In the genomic region with DNA sequence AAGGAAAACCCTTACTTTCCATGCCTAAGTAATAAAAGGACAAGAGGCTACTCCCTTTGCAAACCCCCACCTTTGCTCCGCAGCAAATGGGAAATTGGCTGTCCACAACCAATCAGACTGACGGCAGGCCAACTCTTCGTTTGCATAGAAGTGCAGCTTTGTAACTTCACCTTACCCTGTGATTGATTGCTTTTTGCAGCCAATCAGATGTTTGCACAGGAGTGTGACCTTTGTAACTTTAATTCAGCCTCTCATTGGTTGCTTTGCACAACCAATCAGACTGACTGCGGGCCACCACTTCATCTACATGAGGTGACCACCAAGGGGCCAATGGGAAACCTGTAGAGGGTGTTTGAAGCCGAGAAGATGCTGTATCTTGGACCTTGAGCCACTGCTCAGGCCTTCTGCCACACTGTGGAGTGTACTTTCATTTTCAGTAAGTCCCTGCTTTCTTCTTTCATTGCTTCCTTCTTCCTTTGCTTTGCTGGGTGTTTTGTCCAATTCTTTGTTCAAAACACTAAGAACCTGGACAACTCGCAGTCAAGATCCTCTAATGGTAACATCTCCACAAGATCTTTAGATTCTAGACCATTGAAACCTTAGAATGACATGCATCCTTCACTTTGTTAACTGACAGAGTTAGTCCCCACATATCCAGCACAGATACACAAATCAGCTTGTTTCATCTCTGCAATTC, we compare ENCODE assay signal across 1 cellular context.
TF ChIP-seq lines count a peak whose summit lies in the region.

No MANE protein-coding gene starts in this region.

TF ChIP-seq in HepG2, 621 proteins besides CTCF, POLR2A, EP300 and RAD21 (continued from another document and continues in another):
- TF ChIP-seq, protein P1, sequence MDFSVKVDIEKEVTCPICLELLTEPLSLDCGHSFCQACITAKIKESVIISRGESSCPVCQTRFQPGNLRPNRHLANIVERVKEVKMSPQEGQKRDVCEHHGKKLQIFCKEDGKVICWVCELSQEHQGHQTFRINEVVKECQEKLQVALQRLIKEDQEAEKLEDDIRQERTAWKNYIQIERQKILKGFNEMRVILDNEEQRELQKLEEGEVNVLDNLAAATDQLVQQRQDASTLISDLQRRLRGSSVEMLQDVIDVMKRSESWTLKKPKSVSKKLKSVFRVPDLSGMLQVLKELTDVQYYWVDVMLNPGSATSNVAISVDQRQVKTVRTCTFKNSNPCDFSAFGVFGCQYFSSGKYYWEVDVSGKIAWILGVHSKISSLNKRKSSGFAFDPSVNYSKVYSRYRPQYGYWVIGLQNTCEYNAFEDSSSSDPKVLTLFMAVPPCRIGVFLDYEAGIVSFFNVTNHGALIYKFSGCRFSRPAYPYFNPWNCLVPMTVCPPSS (IDR thresholded peaks at IDR 0.05) = no peak
- TF ChIP-seq BCLAF1 (IDR thresholded peaks at IDR 0.05) (no peak), SOX13 (IDR thresholded peaks at IDR 0.05) (no peak), SOX13 (CRISPR knock-in tag; conservative IDR thresholded peaks at IDR 0.05 in 1 of 2, IDR thresholded peaks at IDR 0.05 in 1 of 2) (0 out of 4 replicates have a peak, but pooled peaks of 1 of the 2 experiments have one; percentile 8), ZNF138 (CRISPR knock-in tag; IDR thresholded peaks at IDR 0.05; ENCODE audit: low read depth) (no peak), ARNTL (CRISPR knock-in tag; IDR thresholded peaks at IDR 0.05) (peak; percentile 36; the same call in 1 of the 2 replicates), PLSCR1 (CRISPR knock-in tag; IDR thresholded peaks at IDR 0.05; ENCODE audit: borderline replicate concordance) (no peak), ZNF724P (CRISPR knock-in tag; IDR thresholded peaks at IDR 0.05; ENCODE audit: borderline replicate concordance) (no peak), ZNF136 (CRISPR knock-in tag; IDR thresholded peaks at IDR 0.05; ENCODE audit: low read depth) (peak; percentile 83; the same call in 1 of the 2 replicates), KLF12 (CRISPR knock-in tag; IDR thresholded peaks at IDR 0.05; ENCODE audit: borderline replicate concordance) (no peak), NFIC (IDR thresholded peaks at IDR 0.05; ENCODE audit: low read length) (peak; percentile 55; the same call in 1 of the 2 replicates), PCBP2 (optimal IDR thresholded peaks at IDR 0.05; ENCODE audit: low read depth, low read length, poor library complexity, severe bottlenecking) (no peak), MBNL3 (CRISPR knock-in tag; conservative IDR thresholded peaks at IDR 0.05) (no peak), HNF4G (IDR thresholded peaks at IDR 0.05; ENCODE audit: borderline replicate concordance, low read depth, low read length) (peak; percentile 65; the same call in 1 of the 2 replicates), HNF4G (CRISPR knock-in tag; IDR thresholded peaks at IDR 0.05; ENCODE audit: borderline replicate concordance, low read depth) (peak; percentile 46; the same call in 1 of the 2 replicates), ZFP36L2 (CRISPR knock-in tag; IDR thresholded peaks at IDR 0.05) (no peak), ZBTB40 (IDR thresholded peaks at IDR 0.05) (no peak), ZBTB40 (CRISPR knock-in tag; IDR thresholded peaks at IDR 0.05) (no peak), THAP11 (CRISPR knock-in tag; IDR thresholded peaks at IDR 0.05) (peak; percentile 70), WIZ (CRISPR knock-in tag; IDR thresholded peaks at IDR 0.05) (no peak), ZBTB7B (CRISPR knock-in tag; IDR thresholded peaks at IDR 0.05) (no peak), SOX5 (CRISPR knock-in tag; IDR thresholded peaks at IDR 0.05; ENCODE audit: borderline replicate concordance) (peak; percentile 56; the same call in 1 of the 2 replicates), ZFP37 (CRISPR knock-in tag; IDR thresholded peaks at IDR 0.05; ENCODE audit: borderline replicate concordance) (no peak), NFKB2 (CRISPR knock-in tag; IDR thresholded peaks at IDR 0.05; ENCODE audit: borderline replicate concordance) (no peak), FOXC1 (CRISPR knock-in tag; IDR thresholded peaks at IDR 0.05; ENCODE audit: borderline replicate concordance) (no peak; the same call in 1 of the 2 replicates), ZNF614 (CRISPR knock-in tag; IDR thresholded peaks at IDR 0.05; ENCODE audit: borderline replicate concordance) (no peak; the same call in 1 of the 2 replicates), NAIF1 (CRISPR knock-in tag; IDR thresholded peaks at IDR 0.05; ENCODE audit: borderline replicate concordance) (no peak), ZNF546 (CRISPR knock-in tag; conservative IDR thresholded peaks at IDR 0.05) (no peak), ZNF10 (CRISPR knock-in tag; IDR thresholded peaks at IDR 0.05; ENCODE audit: borderline replicate concordance, low read depth) (no peak), FOXA1 (IDR thresholded peaks at IDR 0.05) (no peak), FOXA1 (CRISPR knock-in tag; IDR thresholded peaks at IDR 0.05) (no peak), ZNF564 (CRISPR knock-in tag; IDR thresholded peaks at IDR 0.05) (no peak)
- TF ChIP-seq, protein P2, sequence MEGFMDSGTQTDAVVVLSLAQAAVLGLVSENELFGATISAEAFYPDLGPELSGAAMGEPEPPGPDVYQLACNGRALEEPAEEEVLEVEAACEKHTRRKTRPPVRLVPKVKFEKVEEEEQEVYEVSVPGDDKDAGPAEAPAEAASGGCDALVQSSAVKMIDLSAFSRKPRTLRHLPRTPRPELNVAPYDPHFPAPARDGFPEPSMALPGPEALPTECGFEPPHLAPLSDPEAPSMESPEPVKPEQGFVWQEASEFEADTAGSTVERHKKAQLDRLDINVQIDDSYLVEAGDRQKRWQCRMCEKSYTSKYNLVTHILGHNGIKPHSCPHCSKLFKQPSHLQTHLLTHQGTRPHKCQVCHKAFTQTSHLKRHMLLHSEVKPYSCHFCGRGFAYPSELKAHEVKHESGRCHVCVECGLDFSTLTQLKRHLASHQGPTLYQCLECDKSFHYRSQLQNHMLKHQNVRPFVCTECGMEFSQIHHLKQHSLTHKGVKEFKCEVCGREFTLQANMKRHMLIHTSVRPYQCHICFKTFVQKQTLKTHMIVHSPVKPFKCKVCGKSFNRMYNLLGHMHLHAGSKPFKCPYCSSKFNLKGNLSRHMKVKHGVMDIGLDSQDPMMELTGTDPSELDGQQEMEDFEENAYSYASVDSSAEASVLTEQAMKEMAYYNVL (CRISPR knock-in tag; IDR thresholded peaks at IDR 0.05; ENCODE audit: borderline replicate concordance) = peak; percentile 72
- TF ChIP-seq, protein P3, sequence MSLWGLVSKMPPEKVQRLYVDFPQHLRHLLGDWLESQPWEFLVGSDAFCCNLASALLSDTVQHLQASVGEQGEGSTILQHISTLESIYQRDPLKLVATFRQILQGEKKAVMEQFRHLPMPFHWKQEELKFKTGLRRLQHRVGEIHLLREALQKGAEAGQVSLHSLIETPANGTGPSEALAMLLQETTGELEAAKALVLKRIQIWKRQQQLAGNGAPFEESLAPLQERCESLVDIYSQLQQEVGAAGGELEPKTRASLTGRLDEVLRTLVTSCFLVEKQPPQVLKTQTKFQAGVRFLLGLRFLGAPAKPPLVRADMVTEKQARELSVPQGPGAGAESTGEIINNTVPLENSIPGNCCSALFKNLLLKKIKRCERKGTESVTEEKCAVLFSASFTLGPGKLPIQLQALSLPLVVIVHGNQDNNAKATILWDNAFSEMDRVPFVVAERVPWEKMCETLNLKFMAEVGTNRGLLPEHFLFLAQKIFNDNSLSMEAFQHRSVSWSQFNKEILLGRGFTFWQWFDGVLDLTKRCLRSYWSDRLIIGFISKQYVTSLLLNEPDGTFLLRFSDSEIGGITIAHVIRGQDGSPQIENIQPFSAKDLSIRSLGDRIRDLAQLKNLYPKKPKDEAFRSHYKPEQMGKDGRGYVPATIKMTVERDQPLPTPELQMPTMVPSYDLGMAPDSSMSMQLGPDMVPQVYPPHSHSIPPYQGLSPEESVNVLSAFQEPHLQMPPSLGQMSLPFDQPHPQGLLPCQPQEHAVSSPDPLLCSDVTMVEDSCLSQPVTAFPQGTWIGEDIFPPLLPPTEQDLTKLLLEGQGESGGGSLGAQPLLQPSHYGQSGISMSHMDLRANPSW (CRISPR knock-in tag; IDR thresholded peaks at IDR 0.05; ENCODE audit: borderline replicate concordance) = no peak
